16 cellular contexts compared by ENCODE assay signal in genomic region chr1:21139601-21140000, GRCh38. TPM values are rescaled to one million over a fixed set of nuclear protein-coding genes. Genes with fewer than 3 reads are reported as not detected.
A peak's percentile ranks its signal among the peaks of the same experiment; 100 is the strongest.
DNase-seq lines count a peak whose midpoint lies in the region; ATAC-seq and TF ChIP-seq lines count a peak whose summit lies in the region.
"Had no signal": no experiment of that assay in that cellular context is flagged by ENCODE, and none has a peak within 500 bp of the region (broad histone marks: within the 10 kb centered on the region; RNA-seq: fewer than 3 reads in every experiment).

No MANE protein-coding gene starts in this region.

- H3K27me3 ChIP-seq in SU-DHL-6 (ENCODE audit: low read length), result no peaks in the 10 kb centered on the region
- H3K27me3 ChIP-seq: pancreas, SJSA1 had no signal

- no peaks in the 10 kb centered on the region for H4K20me1 ChIP-seq in SU-DHL-6 (ENCODE audit: low read depth, low read length)

- H3K9me3 ChIP-seq in SU-DHL-6 (ENCODE audit: insufficient read depth, low read length), result no peaks in the 10 kb centered on the region
- H3K9me3 ChIP-seq: pancreas, SJSA1 had no signal

- no peak for TF ChIP-seq CTCF in SU-DHL-6 (IDR thresholded peaks at IDR 0.05; ENCODE audit: insufficient read depth, low read length, poor library complexity, severe bottlenecking)

- no peak overlapping the region for H2AFZ ChIP-seq in SU-DHL-6 (ENCODE audit: low read depth, low read length, severe bottlenecking)

- H3K4me2 ChIP-seq in SU-DHL-6 (ENCODE audit: low read depth, low read length, poor library complexity, severe bottlenecking), result no peak overlapping the region

- H3K27ac ChIP-seq in SU-DHL-6 (ENCODE audit: low read depth, low read length), result 0 out of 2 replicates have a peak overlapping the region, but pooled peaks have one; percentile 5
- H3K27ac ChIP-seq: pancreas, SJSA1 had no signal

- intact Hi-C loops in left colon (cut with DNase I, micrococcal nuclease), result no loop called here

- H3K9ac ChIP-seq in SU-DHL-6 (ENCODE audit: low read length), result no peak overlapping the region

- H3F3A ChIP-seq in SU-DHL-6 (ENCODE audit: insufficient read depth), result 0 out of 2 replicates have a peak, but pooled peaks cover 4% of the 10 kb centered on the region

- peak; percentile 29 for ATAC-seq in left colon
- ATAC-seq in HG03196 (IDR thresholded peaks at IDR 0.05; ENCODE audit: unreplicated experiment), result no peak
- no peak for ATAC-seq in GM21619 (IDR thresholded peaks at IDR 0.05; ENCODE audit: unreplicated experiment)
- ATAC-seq: left lobe of liver, pancreas had no signal

- peaks cover 4% of the 10 kb centered on the region; the same call in 1 of the 2 replicates for H3K36me3 ChIP-seq in SU-DHL-6 (ENCODE audit: low read length)
- H3K36me3 ChIP-seq: pancreas had no signal

- peaks cover 50% of the 10 kb centered on the region for H3K79me2 ChIP-seq in SU-DHL-6 (ENCODE audit: insufficient read depth, low read length)

- DNase-seq in COLO668 (lab: John Stamatoyannopoulos, UW; ENCODE audit: unreplicated experiment) (peak; percentile 62), NCI-H1417 (lab: John Stamatoyannopoulos, UW) (peak; percentile 13 to 61 (median 18)), left colon (peak in 1 of 2 donors; percentile 28), SIG-M5 treated with dmso at 0.1 percent for 504 hours (lab: John Stamatoyannopoulos, UW; ENCODE audit: unreplicated experiment) (no peak), 8988T (no peak)
- DNase-seq: activated CD4-positive, CD25-positive, alpha-beta regulatory T cell; activated T-cell treated with anti-CD3 and anti-CD28 coated beads for 4 hours; amniotic stem cell; effector CD8-positive, alpha-beta T cell; NCI-H187 had no signal

- no peak overlapping the region for H3K4me3 ChIP-seq in SU-DHL-6 (ENCODE audit: insufficient read depth, low read length, poor library complexity, severe bottlenecking)
- H3K4me3 ChIP-seq: pancreas, SJSA1 had no signal

- H3K9me2 ChIP-seq in SU-DHL-6 (replicated peaks; ENCODE audit: insufficient read depth, low read length), result no peaks in the 10 kb centered on the region

RNA-seq across cellular contexts. Expression of gene EIF4G3, which starts 37.1 kb away (rescaled TPM):
- total RNA-seq in left colon, result 10 to 100 TPM; 75.1 to 80.0 TPM

Comparison
In these comparisons a context has a peak if more than half of its experiments do, and no peak if none do; other contexts are left out.
1. DNase-seq: peak in COLO668 (single experiment) and NCI-H1417 (3 of 3); none in SIG-M5 treated with dmso at 0.1 percent for 504 hours (single experiment) and 8988T (single experiment).